In the genomic region with DNA sequence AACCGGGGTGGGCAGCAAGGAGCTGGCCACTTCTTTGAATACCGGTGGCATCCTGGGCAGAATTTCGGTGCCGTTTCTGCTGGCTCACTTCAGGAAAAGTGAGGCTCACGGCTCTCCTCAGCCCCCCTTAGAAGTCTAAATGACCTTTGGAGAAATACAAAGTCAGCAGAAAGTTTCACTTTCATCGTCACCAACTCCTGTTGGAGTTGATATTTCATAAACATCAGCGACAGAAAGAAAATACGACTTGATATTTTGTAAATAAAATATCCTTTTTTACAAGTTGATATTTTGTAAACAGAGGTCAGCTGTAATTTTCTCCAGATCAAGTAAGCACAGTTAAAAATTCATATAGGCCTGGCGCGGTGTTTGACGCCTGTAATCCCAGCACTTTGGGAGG, we compare ENCODE assay signal across 7 cellular contexts. TPM values are rescaled to one million over a fixed set of nuclear protein-coding genes. Genes with fewer than 3 reads are reported as not detected.
DNase-seq lines count a peak whose midpoint lies in the region; ATAC-seq lines count a peak whose summit lies in the region.

No MANE protein-coding gene starts in this region.

- peak overlapping the region; percentile 96 for H3K4me3 ChIP-seq in HUES48 (ENCODE audit: low read depth, low read length)

- H3K27me3 Mint-ChIP-seq in activated naive CD8-positive, alpha-beta T cell = no peaks in the 10 kb centered on the region
- H3K27me3 Mint-ChIP-seq in immature natural killer cell (ENCODE audit: low read depth in 3 of 3) = peaks cover 0 to 14% (median 0%) of the 10 kb centered on the region in 3 donors
- H3K27me3 Mint-ChIP-seq in stimulated activated naive CD8-positive, alpha-beta T cell treated with anti-CD3 and anti-CD28 coated beads, Interleukin-15, amount 100 ng/mL, for 72 hours = no peaks in the 10 kb centered on the region

- no peak overlapping the region for H3K9ac ChIP-seq in HUES48 (ENCODE audit: low read depth, low read length)

- H3K27ac Mint-ChIP-seq in activated naive CD8-positive, alpha-beta T cell = peak overlapping the region; percentile 54
- H3K27ac Mint-ChIP-seq in immature natural killer cell = peak overlapping the region; percentile 73 to 89 (median 82)
- H3K27ac Mint-ChIP-seq in stimulated activated naive CD8-positive, alpha-beta T cell treated with anti-CD3 and anti-CD28 coated beads, Interleukin-15, amount 100 ng/mL, for 72 hours = peak overlapping the region; percentile 82 to 83

- peak overlapping the region; percentile 83 for H3K4me3 Mint-ChIP-seq in activated naive CD8-positive, alpha-beta T cell
- H3K4me3 Mint-ChIP-seq in immature natural killer cell = peak overlapping the region; percentile 80 to 85 (median 83)
- H3K4me3 Mint-ChIP-seq in stimulated activated naive CD8-positive, alpha-beta T cell treated with anti-CD3 and anti-CD28 coated beads, Interleukin-15, amount 100 ng/mL, for 72 hours = peak overlapping the region; percentile 80 to 87

- no peak for DNase-seq in immature natural killer cell
- no peak for DNase-seq in stimulated activated naive CD8-positive, alpha-beta T cell treated with anti-CD3 and anti-CD28 coated beads, Interleukin-15, amount 100 ng/mL, for 72 hours
- no peak for DNase-seq in NCI-H82 (lab: John Stamatoyannopoulos, UW)
- no peak for DNase-seq in LoVo (ENCODE audit: low spot score)

- H3K27ac ChIP-seq in HUES48 (ENCODE audit: low read depth, low read length) = peak overlapping the region; percentile 91

- no peak for ATAC-seq in stimulated activated naive CD8-positive, alpha-beta T cell treated with anti-CD3 and anti-CD28 coated beads, Interleukin-15, amount 100 ng/mL, for 72 hours
- ATAC-seq in GM21576 (IDR thresholded peaks at IDR 0.05; ENCODE audit: unreplicated experiment) = no peak

- peaks cover 10% of the 10 kb centered on the region for H3K9me3 Mint-ChIP-seq in activated naive CD8-positive, alpha-beta T cell (ENCODE audit: low read depth)
- peaks cover 6 to 50% (median 31%) of the 10 kb centered on the region in 6 donors for H3K9me3 Mint-ChIP-seq in immature natural killer cell
- peaks cover 27 to 47% of the 10 kb centered on the region in 2 donors for H3K9me3 Mint-ChIP-seq in stimulated activated naive CD8-positive, alpha-beta T cell treated with anti-CD3 and anti-CD28 coated beads, Interleukin-15, amount 100 ng/mL, for 72 hours

- peaks cover 13% of the 10 kb centered on the region for H3K4me1 Mint-ChIP-seq in activated naive CD8-positive, alpha-beta T cell (ENCODE audit: low read depth)
- H3K4me1 Mint-ChIP-seq in immature natural killer cell = peaks cover 26 to 32% of the 10 kb centered on the region in 2 donors
- H3K4me1 Mint-ChIP-seq in stimulated activated naive CD8-positive, alpha-beta T cell treated with anti-CD3 and anti-CD28 coated beads, Interleukin-15, amount 100 ng/mL, for 72 hours = peaks cover 17% of the 10 kb centered on the region

- H3K36me3 ChIP-seq in HUES48 (ENCODE audit: control insufficient read depth, insufficient read depth, low read length) = peaks cover 19% of the 10 kb centered on the region

- H3K4me1 ChIP-seq in HUES48 (ENCODE audit: control insufficient read depth, insufficient read depth, low read length) = 0 out of 2 replicates have a peak, but pooled peaks cover 4% of the 10 kb centered on the region

- H3K36me3 Mint-ChIP-seq in activated naive CD8-positive, alpha-beta T cell = peaks cover 35% of the 10 kb centered on the region
- peaks cover 28 to 42% (median 35%) of the 10 kb centered on the region in 3 donors for H3K36me3 Mint-ChIP-seq in immature natural killer cell

- no peaks in the 10 kb centered on the region for H3K27me3 ChIP-seq in HUES48 (ENCODE audit: control insufficient read depth, insufficient read depth, low read length)

- peaks cover 41% of the 10 kb centered on the region for H3K9me3 ChIP-seq in HUES48 (ENCODE audit: control insufficient read depth, insufficient read depth, low read length)

RNA-seq across cellular contexts. Expression of a gene that starts 0.8 kb away (rescaled TPM):
- 10 to 100 TPM; 10.8 to 24.9 (median 20.2) TPM for polyA plus RNA-seq in immature natural killer cell

RNA-seq across cellular contexts. Expression of a gene that starts 0.8 kb away (rescaled TPM):
- polyA plus RNA-seq in immature natural killer cell = 1 to 10 TPM; 2.9 to 4.6 (median 3.9) TPM

RNA-seq across cellular contexts. Expression of a gene that starts 22.8 kb away (rescaled TPM):
- 10 to 100 TPM; 38.2 to 51.0 (median 42.9) TPM for polyA plus RNA-seq in immature natural killer cell

RNA-seq across cellular contexts. Expression of a gene that starts 49.6 kb away (rescaled TPM):
- polyA plus RNA-seq in immature natural killer cell = under 1 TPM in 1 of 3 donors, not detected in 2; 0.34 TPM

RNA-seq across cellular contexts. Expression of a gene that starts 49.6 kb away (rescaled TPM):
- polyA plus RNA-seq in immature natural killer cell = under 1 TPM in 2 of 3 donors, not detected in 1; 0.32 to 0.46 TPM
